Comparison of ENCODE assay signal across 8 cellular contexts in the genomic region with DNA sequence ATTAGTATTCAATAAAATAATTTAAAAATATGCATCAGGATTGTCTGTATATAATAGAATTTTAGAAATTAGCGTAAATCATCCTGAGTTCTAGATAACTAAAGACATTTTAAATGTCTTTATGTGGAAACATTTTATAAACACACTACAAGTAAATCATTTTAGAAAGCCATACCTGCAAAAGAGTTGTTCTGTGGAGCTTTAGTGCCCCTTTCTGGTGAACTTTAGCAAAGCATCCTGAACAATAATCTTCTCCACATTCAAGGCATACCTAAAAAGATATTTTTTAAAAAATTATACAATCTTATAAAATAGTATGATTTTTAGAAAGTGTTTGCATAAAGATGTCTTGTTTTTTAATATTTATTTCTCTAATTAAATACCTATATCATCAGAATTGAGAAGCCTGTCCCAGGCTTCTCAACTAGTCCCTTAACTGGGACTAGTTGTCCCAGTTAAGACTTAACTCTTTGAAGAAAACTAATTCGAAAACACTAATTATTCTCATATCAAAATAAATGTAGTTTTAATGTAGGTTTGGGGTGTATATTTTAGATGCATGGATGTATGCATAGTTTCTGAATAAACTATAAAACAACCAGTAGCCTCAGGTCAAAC. TPM values are rescaled to one million over a fixed set of nuclear protein-coding genes. Genes with fewer than 3 reads are reported as not detected.
DNase-seq lines count a peak whose midpoint lies in the region; ATAC-seq, FAIRE-seq and TF ChIP-seq lines count a peak whose summit lies in the region.

No MANE protein-coding gene starts in this region.

- intact Hi-C loops in kidney (cut with DNase I), result no loop called here
- intact Hi-C loops in vagina (cut with DNase I), result no loop called here

- H3K4me1 ChIP-seq in kidney (ENCODE audit: control insufficient read depth in 1 of 2, insufficient read depth in 1 of 2, low read depth in 1 of 2, low read length in 2 of 2) (no peaks in the 10 kb centered on the region), vagina (no peaks in the 10 kb centered on the region)

- H3K9me3 ChIP-seq in kidney (ENCODE audit: control insufficient read depth in 1 of 2, low read length in 2 of 2), result no peaks in the 10 kb centered on the region
- H3K9me3 ChIP-seq in vagina, result no peaks in the 10 kb centered on the region

- H3K4me3 ChIP-seq in kidney (ENCODE audit: low read length in 2 of 2), result no peak overlapping the region
- H3K4me3 ChIP-seq in vagina, result no peak overlapping the region

- no peak overlapping the region for H3K9ac ChIP-seq in kidney (ENCODE audit: low read length in 2 of 2)

- FAIRE-seq in kidney (lab: Jason Lieb, UNC), result peak; percentile 90

- H3K27ac ChIP-seq in kidney (ENCODE audit: low read depth in 2 of 2, low read length in 2 of 2) (no peak overlapping the region), vagina (no peak overlapping the region)

- TF ChIP-seq POLR2A in vagina (IDR thresholded peaks at IDR 0.05), result no peak

- DNase-seq in DMS53 treated with DMSO at 0.1 percent for 48 hours (lab: John Stamatoyannopoulos, UW; ENCODE audit: unreplicated experiment), result peak; percentile 26
- DNase-seq in HT1080 (ENCODE audit: low read depth), result peak; percentile 48
- no peak for DNase-seq in kidney
- DNase-seq in activated effector memory CD4-positive, alpha-beta T cell treated with anti-CD3 and anti-CD28 coated beads, Interleukin-2, amount 50 U/mL, for 16 hours, result no peak
- DNase-seq in vagina (ENCODE audit: extremely low spot score in 2 of 2), result no peak

- peak; percentile 69; the same call in 2 of the 3 replicates for ATAC-seq in SK-N-SH treated with all-trans-retinoic acid at 6 μM for 48 hours
- ATAC-seq in HG02884 (IDR thresholded peaks at IDR 0.05; ENCODE audit: unreplicated experiment), result no peak
- no peak for ATAC-seq in HG02642 (IDR thresholded peaks at IDR 0.05; ENCODE audit: poor library complexity, unreplicated experiment)

- H3K36me3 ChIP-seq in kidney (ENCODE audit: control insufficient read depth in 1 of 2, insufficient read depth in 2 of 2, low read length in 2 of 2) (no peaks in the 10 kb centered on the region), vagina (no peaks in the 10 kb centered on the region)

- peak; percentile 45 for TF ChIP-seq CTCF in kidney (IDR thresholded peaks at IDR 0.05; ENCODE audit: borderline replicate concordance, extremely low read depth, insufficient read depth)
- TF ChIP-seq CTCF in vagina (IDR thresholded peaks at IDR 0.05), result peak in 1 of 3 experiments; percentile 22

- no peaks in the 10 kb centered on the region for H3K27me3 ChIP-seq in vagina

TF ChIP-seq in SK-N-SH treated with all-trans-retinoic acid at 6 μM for 48 hours, 23 proteins besides CTCF, POLR2A, EP300 and RAD21:
- TF ChIP-seq ISL1 (CRISPR knock-in tag; IDR thresholded peaks at IDR 0.05) (no peak), TCF4 (CRISPR knock-in tag; IDR thresholded peaks at IDR 0.05; ENCODE audit: borderline replicate concordance) (no peak), PPARA (CRISPR knock-in tag; IDR thresholded peaks at IDR 0.05; ENCODE audit: borderline replicate concordance) (no peak), ZFP3 (CRISPR knock-in tag; IDR thresholded peaks at IDR 0.05) (no peak), ESRRG (CRISPR knock-in tag; IDR thresholded peaks at IDR 0.05) (no peak), TOX (CRISPR knock-in tag; IDR thresholded peaks at IDR 0.05; ENCODE audit: borderline replicate concordance) (no peak), BACH2 (CRISPR knock-in tag; IDR thresholded peaks at IDR 0.05; ENCODE audit: borderline replicate concordance) (no peak), ZNF70 (CRISPR knock-in tag; IDR thresholded peaks at IDR 0.05) (no peak), ZNF565 (CRISPR knock-in tag; conservative IDR thresholded peaks at IDR 0.05; ENCODE audit: low read depth) (no peak), CSDC2 (CRISPR knock-in tag; IDR thresholded peaks at IDR 0.05) (no peak)
- TF ChIP-seq, protein P1, sequence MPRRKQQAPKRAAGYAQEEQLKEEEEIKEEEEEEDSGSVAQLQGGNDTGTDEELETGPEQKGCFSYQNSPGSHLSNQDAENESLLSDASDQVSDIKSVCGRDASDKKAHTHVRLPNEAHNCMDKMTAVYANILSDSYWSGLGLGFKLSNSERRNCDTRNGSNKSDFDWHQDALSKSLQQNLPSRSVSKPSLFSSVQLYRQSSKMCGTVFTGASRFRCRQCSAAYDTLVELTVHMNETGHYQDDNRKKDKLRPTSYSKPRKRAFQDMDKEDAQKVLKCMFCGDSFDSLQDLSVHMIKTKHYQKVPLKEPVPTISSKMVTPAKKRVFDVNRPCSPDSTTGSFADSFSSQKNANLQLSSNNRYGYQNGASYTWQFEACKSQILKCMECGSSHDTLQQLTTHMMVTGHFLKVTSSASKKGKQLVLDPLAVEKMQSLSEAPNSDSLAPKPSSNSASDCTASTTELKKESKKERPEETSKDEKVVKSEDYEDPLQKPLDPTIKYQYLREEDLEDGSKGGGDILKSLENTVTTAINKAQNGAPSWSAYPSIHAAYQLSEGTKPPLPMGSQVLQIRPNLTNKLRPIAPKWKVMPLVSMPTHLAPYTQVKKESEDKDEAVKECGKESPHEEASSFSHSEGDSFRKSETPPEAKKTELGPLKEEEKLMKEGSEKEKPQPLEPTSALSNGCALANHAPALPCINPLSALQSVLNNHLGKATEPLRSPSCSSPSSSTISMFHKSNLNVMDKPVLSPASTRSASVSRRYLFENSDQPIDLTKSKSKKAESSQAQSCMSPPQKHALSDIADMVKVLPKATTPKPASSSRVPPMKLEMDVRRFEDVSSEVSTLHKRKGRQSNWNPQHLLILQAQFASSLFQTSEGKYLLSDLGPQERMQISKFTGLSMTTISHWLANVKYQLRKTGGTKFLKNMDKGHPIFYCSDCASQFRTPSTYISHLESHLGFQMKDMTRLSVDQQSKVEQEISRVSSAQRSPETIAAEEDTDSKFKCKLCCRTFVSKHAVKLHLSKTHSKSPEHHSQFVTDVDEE (CRISPR knock-in tag; IDR thresholded peaks at IDR 0.05), result no peak

RNA-seq across cellular contexts. Expression of a gene that starts 29.7 kb away (rescaled TPM):
- total RNA-seq in HT1080 (2014; rRNA removed; shearing (Covaris generic)), result 0.30 TPM in 1 of 2 replicates, not detected in the other
- polyA plus RNA-seq in HT1080 (2015; cell fraction: cytosol; rRNA removed), result 0.09 and 0.19 TPM in 2 replicates
- polyA plus RNA-seq in HT1080 (2015; cell fraction: nucleus; rRNA removed), result 0.86 and 1.00 TPM in 2 replicates
- 1.2 TPM for total RNA-seq in kidney
- 0.73 TPM for polyA plus RNA-seq in kidney (ENCODE audit: insufficient read depth, low read depth, low replicate concordance)
- total RNA-seq in vagina, result not detected

Comparison
In these comparisons a context has a peak if more than half of its experiments do, and no peak if none do; other contexts are left out.
1. DNase-seq: peak in DMS53 treated with DMSO at 0.1 percent for 48 hours (single experiment) and HT1080 (single experiment); none in kidney (single experiment), activated effector memory CD4-positive, alpha-beta T cell treated with anti-CD3 and anti-CD28 coated beads, Interleukin-2, amount 50 U/mL, for 16 hours (single experiment) and vagina (0 of 2).